ENCODE assay signal across 1 cellular context in the genomic region with DNA sequence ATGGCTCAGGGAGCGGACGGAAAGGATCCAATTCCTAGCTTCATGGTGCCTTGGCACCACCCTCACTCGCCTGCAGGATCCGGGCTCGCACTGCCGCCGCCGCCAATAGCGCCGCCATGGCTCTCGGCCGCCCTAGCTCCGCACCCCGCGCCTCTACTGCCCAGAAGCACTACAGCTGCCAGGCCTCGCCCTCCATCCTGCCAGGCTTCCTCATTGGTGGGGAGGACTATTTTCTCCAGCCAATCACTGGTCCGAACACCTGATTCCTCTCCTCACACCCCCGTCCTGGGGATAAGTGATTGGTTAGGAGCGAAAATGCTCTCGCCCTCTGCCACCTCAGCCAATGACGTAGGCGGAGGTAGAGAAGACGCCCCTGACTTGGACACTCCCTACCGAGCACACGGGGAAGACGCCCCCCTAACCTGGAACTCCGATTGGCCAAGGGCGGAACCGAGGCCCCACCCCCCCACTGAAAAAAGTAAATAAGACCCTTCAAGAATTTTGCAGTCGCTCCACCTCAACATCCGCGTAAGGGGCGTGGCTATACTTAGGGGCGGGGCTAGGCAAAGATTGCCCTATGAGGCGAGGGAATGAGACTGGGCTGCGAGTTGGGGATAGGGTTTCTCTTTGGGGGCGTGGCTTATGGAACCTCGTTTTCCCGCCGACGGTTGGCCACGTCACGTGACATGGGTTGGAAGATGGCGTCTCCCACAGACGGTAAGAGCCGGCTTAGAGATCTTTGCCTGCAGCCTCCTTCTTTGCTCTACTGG.
TF ChIP-seq lines count a peak whose summit lies in the region.

A gene (minus strand): TSS at position 177 of the 770 bp plus-strand sequence. CDS start 59 bp downstream, at position 118.
A gene with protein sequence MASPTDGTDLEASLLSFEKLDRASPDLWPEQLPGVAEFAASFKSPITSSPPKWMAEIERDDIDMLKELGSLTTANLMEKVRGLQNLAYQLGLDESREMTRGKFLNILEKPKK (plus strand): TSS at position 680 of the 770 bp plus-strand sequence. CDS start 19 bp downstream, at position 699.

TF ChIP-seq in K562, 482 proteins besides CTCF, POLR2A, EP300 and RAD21 (continued from another document and continues in another):
- TF ChIP-seq, protein P1, sequence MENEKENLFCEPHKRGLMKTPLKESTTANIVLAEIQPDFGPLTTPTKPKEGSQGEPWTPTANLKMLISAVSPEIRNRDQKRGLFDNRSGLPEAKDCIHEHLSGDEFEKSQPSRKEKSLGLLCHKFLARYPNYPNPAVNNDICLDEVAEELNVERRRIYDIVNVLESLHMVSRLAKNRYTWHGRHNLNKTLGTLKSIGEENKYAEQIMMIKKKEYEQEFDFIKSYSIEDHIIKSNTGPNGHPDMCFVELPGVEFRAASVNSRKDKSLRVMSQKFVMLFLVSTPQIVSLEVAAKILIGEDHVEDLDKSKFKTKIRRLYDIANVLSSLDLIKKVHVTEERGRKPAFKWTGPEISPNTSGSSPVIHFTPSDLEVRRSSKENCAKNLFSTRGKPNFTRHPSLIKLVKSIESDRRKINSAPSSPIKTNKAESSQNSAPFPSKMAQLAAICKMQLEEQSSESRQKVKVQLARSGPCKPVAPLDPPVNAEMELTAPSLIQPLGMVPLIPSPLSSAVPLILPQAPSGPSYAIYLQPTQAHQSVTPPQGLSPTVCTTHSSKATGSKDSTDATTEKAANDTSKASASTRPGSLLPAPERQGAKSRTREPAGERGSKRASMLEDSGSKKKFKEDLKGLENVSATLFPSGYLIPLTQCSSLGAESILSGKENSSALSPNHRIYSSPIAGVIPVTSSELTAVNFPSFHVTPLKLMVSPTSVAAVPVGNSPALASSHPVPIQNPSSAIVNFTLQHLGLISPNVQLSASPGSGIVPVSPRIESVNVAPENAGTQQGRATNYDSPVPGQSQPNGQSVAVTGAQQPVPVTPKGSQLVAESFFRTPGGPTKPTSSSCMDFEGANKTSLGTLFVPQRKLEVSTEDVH (IDR thresholded peaks at IDR 0.05; ENCODE audit: low read depth, partially characterized antibody): peak; percentile 97
- TF ChIP-seq HDAC1 (IDR thresholded peaks at IDR 0.05) (peak in 1 of 2 experiments; percentile 64; a peak in 1 of 4 replicates), ATF7 (IDR thresholded peaks at IDR 0.05) (peak; percentile 93), HMG20B (CRISPR knock-in tag; IDR thresholded peaks at IDR 0.05) (no peak), NRF1 (conservative IDR thresholded peaks at IDR 0.05 in 1 of 2, IDR thresholded peaks at IDR 0.05 in 1 of 2) (peak; percentile 65 to 71), KDM5B (IDR thresholded peaks at IDR 0.05; ENCODE audit: insufficient replicate concordance, low read depth, low read length) (peak; percentile 51), WHSC1 (IDR thresholded peaks at IDR 0.05; ENCODE audit: low read length) (no peak), HEY1 (CRISPR knock-in tag; IDR thresholded peaks at IDR 0.05; ENCODE audit: borderline replicate concordance) (no peak), HNRNPUL1 (IDR thresholded peaks at IDR 0.05; ENCODE audit: low read length) (no peak), MTA3 (IDR thresholded peaks at IDR 0.05; ENCODE audit: borderline replicate concordance) (0 out of 2 replicates have a peak, but pooled peaks have one; percentile 19), CBFA2T2 (conservative IDR thresholded peaks at IDR 0.05) (peak; percentile 95), SAP30 (IDR thresholded peaks at IDR 0.05; ENCODE audit: borderline replicate concordance, insufficient read depth, low read depth, low read length, poor library complexity, severe bottlenecking) (peak; percentile 6), DACH1 (IDR thresholded peaks at IDR 0.05; ENCODE audit: partially characterized antibody) (peak; percentile 31), JUND (IDR thresholded peaks at IDR 0.05; ENCODE audit: borderline replicate concordance, low read depth, low read length) (peak; percentile 14; the same call in 1 of the 2 replicates), JUND (tag; IDR thresholded peaks at IDR 0.05; ENCODE audit: borderline replicate concordance, low read depth, low read length) (peak; percentile 31; the same call in 1 of the 3 replicates), RBM39 (optimal IDR thresholded peaks at IDR 0.05; ENCODE audit: low read depth, low read length) (no peak), POLR2AphosphoS5 (IDR thresholded peaks at IDR 0.05; ENCODE audit: control insufficient read depth, insufficient read depth, low read depth, low read length) (peak; percentile 63), ZNF76 (CRISPR knock-in tag; IDR thresholded peaks at IDR 0.05; ENCODE audit: borderline replicate concordance) (no peak), SIN3A (IDR thresholded peaks at IDR 0.05; ENCODE audit: borderline replicate concordance in 2 of 2, control insufficient read depth in 1 of 2, low read depth in 2 of 2, low read length in 2 of 2) (peak; percentile 72 to 76; a peak in 3 of 4 replicates), EP400 (IDR thresholded peaks at IDR 0.05) (peak; percentile 84), TBP (optimal IDR thresholded peaks at IDR 0.05; ENCODE audit: low read depth, low read length) (peak; percentile 71), HNRNPL (IDR thresholded peaks at IDR 0.05; ENCODE audit: low read depth, low read length) (0 out of 2 replicates have a peak, but pooled peaks have one; percentile 52), RFX5 (IDR thresholded peaks at IDR 0.05; ENCODE audit: low read depth, low read length) (no peak), MEF2A (IDR thresholded peaks at IDR 0.05; ENCODE audit: control insufficient read depth, low read depth, low read length) (no peak), KLF6 (CRISPR knock-in tag; IDR thresholded peaks at IDR 0.05; ENCODE audit: borderline replicate concordance) (no peak), ZNF197 (CRISPR knock-in tag; IDR thresholded peaks at IDR 0.05; ENCODE audit: low read depth) (no peak), KAT7 (CRISPR knock-in tag; IDR thresholded peaks at IDR 0.05; ENCODE audit: borderline replicate concordance) (no peak), FOXK2 (conservative IDR thresholded peaks at IDR 0.05 in 1 of 2, IDR thresholded peaks at IDR 0.05 in 1 of 2; ENCODE audit: low read depth in 2 of 2) (peak; percentile 98 to 99), DIDO1 (tag; IDR thresholded peaks at IDR 0.05; ENCODE audit: low read depth) (no peak), NEUROD1 (IDR thresholded peaks at IDR 0.05; ENCODE audit: borderline replicate concordance, low read depth, low read length, partially characterized antibody) (peak; percentile 31), BMI1 (IDR thresholded peaks at IDR 0.05; ENCODE audit: low read length) (no peak), ZBTB7A (IDR thresholded peaks at IDR 0.05; ENCODE audit: borderline replicate concordance, control insufficient read depth, low read depth, low read length) (peak; percentile 30; the same call in 1 of the 2 replicates), HDAC2 (IDR thresholded peaks at IDR 0.05) (peak; percentile 0; the same call in 1 of the 2 replicates), E2F3 (CRISPR knock-in tag; IDR thresholded peaks at IDR 0.05) (peak; percentile 89), PHF8 (IDR thresholded peaks at IDR 0.05; ENCODE audit: borderline replicate concordance, low read length) (peak; percentile 75; the same call in 1 of the 2 replicates), C11orf30 (IDR thresholded peaks at IDR 0.05; ENCODE audit: low read depth) (peak; percentile 99), BRD4 (IDR thresholded peaks at IDR 0.05) (no peak), FOXJ2 (tag; IDR thresholded peaks at IDR 0.05) (peak; percentile 72; the same call in 1 of the 2 replicates), TFAM (CRISPR knock-in tag; conservative IDR thresholded peaks at IDR 0.05) (no peak)
- TF ChIP-seq, protein P2, sequence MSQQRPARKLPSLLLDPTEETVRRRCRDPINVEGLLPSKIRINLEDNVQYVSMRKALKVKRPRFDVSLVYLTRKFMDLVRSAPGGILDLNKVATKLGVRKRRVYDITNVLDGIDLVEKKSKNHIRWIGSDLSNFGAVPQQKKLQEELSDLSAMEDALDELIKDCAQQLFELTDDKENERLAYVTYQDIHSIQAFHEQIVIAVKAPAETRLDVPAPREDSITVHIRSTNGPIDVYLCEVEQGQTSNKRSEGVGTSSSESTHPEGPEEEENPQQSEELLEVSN (IDR thresholded peaks at IDR 0.05; ENCODE audit: borderline replicate concordance in 1 of 2, extremely low read depth in 1 of 2, insufficient read depth in 1 of 2, insufficient read length in 1 of 2, low read depth in 1 of 2, low read length in 1 of 2, poor library complexity in 1 of 2, severe bottlenecking in 1 of 2): peak in 1 of 2 experiments; percentile 89
- TF ChIP-seq, protein P3, sequence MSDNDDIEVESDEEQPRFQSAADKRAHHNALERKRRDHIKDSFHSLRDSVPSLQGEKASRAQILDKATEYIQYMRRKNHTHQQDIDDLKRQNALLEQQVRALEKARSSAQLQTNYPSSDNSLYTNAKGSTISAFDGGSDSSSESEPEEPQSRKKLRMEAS (CRISPR knock-in tag; IDR thresholded peaks at IDR 0.05): peak; percentile 25; the same call in 1 of the 2 replicates
- TF ChIP-seq, protein P4, sequence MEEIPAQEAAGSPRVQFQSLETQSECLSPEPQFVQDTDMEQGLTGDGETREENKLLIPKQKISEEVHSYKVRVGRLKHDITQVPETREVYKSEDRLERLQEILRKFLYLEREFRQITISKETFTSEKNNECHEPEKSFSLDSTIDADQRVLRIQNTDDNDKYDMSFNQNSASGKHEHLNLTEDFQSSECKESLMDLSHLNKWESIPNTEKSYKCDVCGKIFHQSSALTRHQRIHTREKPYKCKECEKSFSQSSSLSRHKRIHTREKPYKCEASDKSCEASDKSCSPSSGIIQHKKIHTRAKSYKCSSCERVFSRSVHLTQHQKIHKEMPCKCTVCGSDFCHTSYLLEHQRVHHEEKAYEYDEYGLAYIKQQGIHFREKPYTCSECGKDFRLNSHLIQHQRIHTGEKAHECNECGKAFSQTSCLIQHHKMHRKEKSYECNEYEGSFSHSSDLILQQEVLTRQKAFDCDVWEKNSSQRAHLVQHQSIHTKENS (CRISPR knock-in tag; IDR thresholded peaks at IDR 0.05): no peak
- TF ChIP-seq, protein P5, sequence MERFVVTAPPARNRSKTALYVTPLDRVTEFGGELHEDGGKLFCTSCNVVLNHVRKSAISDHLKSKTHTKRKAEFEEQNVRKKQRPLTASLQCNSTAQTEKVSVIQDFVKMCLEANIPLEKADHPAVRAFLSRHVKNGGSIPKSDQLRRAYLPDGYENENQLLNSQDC (CRISPR knock-in tag; IDR thresholded peaks at IDR 0.05): no peak
- TF ChIP-seq, protein P6, sequence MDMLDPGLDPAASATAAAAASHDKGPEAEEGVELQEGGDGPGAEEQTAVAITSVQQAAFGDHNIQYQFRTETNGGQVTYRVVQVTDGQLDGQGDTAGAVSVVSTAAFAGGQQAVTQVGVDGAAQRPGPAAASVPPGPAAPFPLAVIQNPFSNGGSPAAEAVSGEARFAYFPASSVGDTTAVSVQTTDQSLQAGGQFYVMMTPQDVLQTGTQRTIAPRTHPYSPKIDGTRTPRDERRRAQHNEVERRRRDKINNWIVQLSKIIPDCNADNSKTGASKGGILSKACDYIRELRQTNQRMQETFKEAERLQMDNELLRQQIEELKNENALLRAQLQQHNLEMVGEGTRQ (CRISPR knock-in tag; IDR thresholded peaks at IDR 0.05): peak; percentile 92
- TF ChIP-seq, protein P7, sequence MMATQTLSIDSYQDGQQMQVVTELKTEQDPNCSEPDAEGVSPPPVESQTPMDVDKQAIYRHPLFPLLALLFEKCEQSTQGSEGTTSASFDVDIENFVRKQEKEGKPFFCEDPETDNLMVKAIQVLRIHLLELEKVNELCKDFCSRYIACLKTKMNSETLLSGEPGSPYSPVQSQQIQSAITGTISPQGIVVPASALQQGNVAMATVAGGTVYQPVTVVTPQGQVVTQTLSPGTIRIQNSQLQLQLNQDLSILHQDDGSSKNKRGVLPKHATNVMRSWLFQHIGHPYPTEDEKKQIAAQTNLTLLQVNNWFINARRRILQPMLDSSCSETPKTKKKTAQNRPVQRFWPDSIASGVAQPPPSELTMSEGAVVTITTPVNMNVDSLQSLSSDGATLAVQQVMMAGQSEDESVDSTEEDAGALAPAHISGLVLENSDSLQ (IDR thresholded peaks at IDR 0.05): peak; percentile 77
- TF ChIP-seq, protein P8, sequence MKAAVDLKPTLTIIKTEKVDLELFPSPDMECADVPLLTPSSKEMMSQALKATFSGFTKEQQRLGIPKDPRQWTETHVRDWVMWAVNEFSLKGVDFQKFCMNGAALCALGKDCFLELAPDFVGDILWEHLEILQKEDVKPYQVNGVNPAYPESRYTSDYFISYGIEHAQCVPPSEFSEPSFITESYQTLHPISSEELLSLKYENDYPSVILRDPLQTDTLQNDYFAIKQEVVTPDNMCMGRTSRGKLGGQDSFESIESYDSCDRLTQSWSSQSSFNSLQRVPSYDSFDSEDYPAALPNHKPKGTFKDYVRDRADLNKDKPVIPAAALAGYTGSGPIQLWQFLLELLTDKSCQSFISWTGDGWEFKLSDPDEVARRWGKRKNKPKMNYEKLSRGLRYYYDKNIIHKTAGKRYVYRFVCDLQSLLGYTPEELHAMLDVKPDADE (conservative IDR thresholded peaks at IDR 0.05; ENCODE audit: control insufficient read depth, low read depth, low read length): 0 out of 2 replicates have a peak, but pooled peaks have one; percentile 33
- TF ChIP-seq, protein P9, sequence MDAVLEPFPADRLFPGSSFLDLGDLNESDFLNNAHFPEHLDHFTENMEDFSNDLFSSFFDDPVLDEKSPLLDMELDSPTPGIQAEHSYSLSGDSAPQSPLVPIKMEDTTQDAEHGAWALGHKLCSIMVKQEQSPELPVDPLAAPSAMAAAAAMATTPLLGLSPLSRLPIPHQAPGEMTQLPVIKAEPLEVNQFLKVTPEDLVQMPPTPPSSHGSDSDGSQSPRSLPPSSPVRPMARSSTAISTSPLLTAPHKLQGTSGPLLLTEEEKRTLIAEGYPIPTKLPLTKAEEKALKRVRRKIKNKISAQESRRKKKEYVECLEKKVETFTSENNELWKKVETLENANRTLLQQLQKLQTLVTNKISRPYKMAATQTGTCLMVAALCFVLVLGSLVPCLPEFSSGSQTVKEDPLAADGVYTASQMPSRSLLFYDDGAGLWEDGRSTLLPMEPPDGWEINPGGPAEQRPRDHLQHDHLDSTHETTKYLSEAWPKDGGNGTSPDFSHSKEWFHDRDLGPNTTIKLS (IDR thresholded peaks at IDR 0.05; ENCODE audit: borderline replicate concordance, low read depth): peak; percentile 69
- TF ChIP-seq, protein P10, sequence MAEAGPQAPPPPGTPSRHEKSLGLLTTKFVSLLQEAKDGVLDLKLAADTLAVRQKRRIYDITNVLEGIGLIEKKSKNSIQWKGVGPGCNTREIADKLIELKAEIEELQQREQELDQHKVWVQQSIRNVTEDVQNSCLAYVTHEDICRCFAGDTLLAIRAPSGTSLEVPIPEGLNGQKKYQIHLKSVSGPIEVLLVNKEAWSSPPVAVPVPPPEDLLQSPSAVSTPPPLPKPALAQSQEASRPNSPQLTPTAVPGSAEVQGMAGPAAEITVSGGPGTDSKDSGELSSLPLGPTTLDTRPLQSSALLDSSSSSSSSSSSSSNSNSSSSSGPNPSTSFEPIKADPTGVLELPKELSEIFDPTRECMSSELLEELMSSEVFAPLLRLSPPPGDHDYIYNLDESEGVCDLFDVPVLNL (CRISPR knock-in tag; IDR thresholded peaks at IDR 0.05; ENCODE audit: low read depth): peak; percentile 92
- TF ChIP-seq, protein P11, sequence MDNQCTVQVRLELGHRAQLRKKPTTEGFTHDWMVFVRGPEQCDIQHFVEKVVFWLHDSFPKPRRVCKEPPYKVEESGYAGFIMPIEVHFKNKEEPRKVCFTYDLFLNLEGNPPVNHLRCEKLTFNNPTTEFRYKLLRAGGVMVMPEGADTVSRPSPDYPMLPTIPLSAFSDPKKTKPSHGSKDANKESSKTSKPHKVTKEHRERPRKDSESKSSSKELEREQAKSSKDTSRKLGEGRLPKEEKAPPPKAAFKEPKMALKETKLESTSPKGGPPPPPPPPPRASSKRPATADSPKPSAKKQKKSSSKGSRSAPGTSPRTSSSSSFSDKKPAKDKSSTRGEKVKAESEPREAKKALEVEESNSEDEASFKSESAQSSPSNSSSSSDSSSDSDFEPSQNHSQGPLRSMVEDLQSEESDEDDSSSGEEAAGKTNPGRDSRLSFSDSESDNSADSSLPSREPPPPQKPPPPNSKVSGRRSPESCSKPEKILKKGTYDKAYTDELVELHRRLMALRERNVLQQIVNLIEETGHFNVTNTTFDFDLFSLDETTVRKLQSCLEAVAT (IDR thresholded peaks at IDR 0.05): no peak
